In the genomic region with DNA sequence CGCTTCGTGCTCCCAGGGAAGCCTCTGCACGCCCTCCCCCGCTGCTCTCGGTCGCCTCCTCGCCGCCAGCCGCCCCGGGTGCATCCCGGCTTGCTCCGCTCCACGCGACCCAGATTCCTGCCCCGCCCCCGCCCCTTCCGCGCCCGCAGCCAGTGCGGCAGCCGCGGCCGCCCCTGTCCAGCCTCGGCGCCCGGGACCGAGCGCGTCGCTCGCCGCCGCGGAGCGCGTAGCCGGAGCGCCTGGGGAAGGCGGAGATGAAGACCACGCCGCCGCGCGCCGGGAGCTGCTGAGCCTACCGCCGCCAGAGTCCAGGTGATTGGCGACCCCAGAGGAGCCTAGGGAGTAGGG, we compare ENCODE assay signal across 1 cellular context.
TF ChIP-seq lines count a peak whose summit lies in the region.

A gene (plus strand): TSS at position 50 of the 348 bp plus-strand sequence. CDS start 27,043 bp downstream, outside the sequence.

TF ChIP-seq in endothelial cell of umbilical vein, 7 proteins besides CTCF, POLR2A, EP300 and RAD21:
- TF ChIP-seq POLR2AphosphoS5 (IDR thresholded peaks at IDR 0.05; ENCODE audit: insufficient read depth, low read depth, low read length) (no peak), FOS (IDR thresholded peaks at IDR 0.05; ENCODE audit: borderline replicate concordance, insufficient read depth, low read length) (no peak), EZH2 (IDR thresholded peaks at IDR 0.05; ENCODE audit: borderline replicate concordance, low read depth, low read length, severe bottlenecking) (no peak), JUN (IDR thresholded peaks at IDR 0.05; ENCODE audit: borderline replicate concordance, insufficient read depth, insufficient read length, low read depth) (no peak), MYC (IDR thresholded peaks at IDR 0.05; ENCODE audit: low read depth, low read length) (no peak), GATA2 (IDR thresholded peaks at IDR 0.05; ENCODE audit: insufficient read depth, insufficient read length, low read depth, low read length) (no peak)
- TF ChIP-seq, protein P1, sequence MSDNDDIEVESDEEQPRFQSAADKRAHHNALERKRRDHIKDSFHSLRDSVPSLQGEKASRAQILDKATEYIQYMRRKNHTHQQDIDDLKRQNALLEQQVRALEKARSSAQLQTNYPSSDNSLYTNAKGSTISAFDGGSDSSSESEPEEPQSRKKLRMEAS (IDR thresholded peaks at IDR 0.05; ENCODE audit: insufficient read depth, insufficient read length) = no peak
TF ChIP-seq in endothelial cell of umbilical vein: peak in this region for 0.
